Comparison of ENCODE assay signal across 4 cellular contexts in genomic region chr20:59297641-59298040, GRCh38. TPM values are rescaled to one million over a fixed set of nuclear protein-coding genes. Genes with fewer than 3 reads are reported as not detected.
"Had no signal": no experiment of that assay in that cellular context is flagged by ENCODE, and none has a peak within 500 bp of the region (broad histone marks: within the 10 kb centered on the region; RNA-seq: fewer than 3 reads in every experiment).

No MANE protein-coding gene starts in this region.

- H3K4me3 ChIP-seq: GM12878 had no signal

- DNase-seq: GDM1, GF-D8 had no signal

- ATAC-seq: GM12878 had no signal

RNA-seq across cellular contexts. Expression of gene EDN3, which starts 2.8 kb away (rescaled TPM):
- total RNA-seq: G401, GM12878 had no signal
- polyA plus RNA-seq: GM12878 had no signal
